In genomic region chr1:118223426-118223825, GRCh38 we compare ENCODE assay signal across 9 cellular contexts. TPM values are rescaled to one million over a fixed set of nuclear protein-coding genes. Genes with fewer than 3 reads are reported as not detected.
DNase-seq lines count a peak whose midpoint lies in the region; ATAC-seq, FAIRE-seq and TF ChIP-seq lines count a peak whose summit lies in the region.
"Had no signal": no experiment of that assay in that cellular context is flagged by ENCODE, and none has a peak within 500 bp of the region (broad histone marks: within the 10 kb centered on the region; RNA-seq: fewer than 3 reads in every experiment).

No MANE protein-coding gene starts in this region.

- CTCF ChIA-PET in BJ (lab: Yijun Ruan, JAX) (interaction anchor here (1.1 to 2.2 kb wide), 5 partner anchors 9 to 785 kb away, joined by 3 to 10 read pairs (median 4); no protein-coding TSS in a partner anchor), HepG2 (lab: Yijun Ruan, JAX; ENCODE audit: low intra/inter-chr PET ratio, low total read pairs) (no interaction called here)

- H3K36me3 ChIP-seq in BJ (ENCODE audit: control insufficient read depth, insufficient read depth, low read length) = no peaks in the 10 kb centered on the region
- H3K36me3 ChIP-seq in HepG2 (replicated peaks in 1 of 2; ENCODE audit: control insufficient read depth in 1 of 2, insufficient read depth in 2 of 2, low read length in 2 of 2) = no peaks in the 10 kb centered on the region
- H3K36me3 ChIP-seq in sigmoid colon = no peaks in the 10 kb centered on the region

- H3K79me2 ChIP-seq in HepG2 (ENCODE audit: insufficient read depth, low read length) = no peaks in the 10 kb centered on the region

- ATAC-seq in HG03025 (IDR thresholded peaks at IDR 0.05; ENCODE audit: low FRiP score, unreplicated experiment) = peak; percentile 53
- peak; percentile 54; the same call in 2 of the 3 replicates for ATAC-seq in HepG2
- ATAC-seq in GM21576 (IDR thresholded peaks at IDR 0.05; ENCODE audit: unreplicated experiment) = no peak

- intact Hi-C loops in HepG2 (cut with micrococcal nuclease; ENCODE audit: unreplicated experiment) (no loop called here), sigmoid colon (cut with DNase I) (no loop called here)

- H3K9me3 ChIP-seq in HepG2 (ENCODE audit: low read length) = no peaks in the 10 kb centered on the region
- no peaks in the 10 kb centered on the region for H3K9me3 ChIP-seq in sigmoid colon

- in situ Hi-C loops in astrocyte of the cerebellum (cut with HindIII; ENCODE audit: low sequenced_read_pairs) (no loop called here), HepG2 (cut with HindIII; ENCODE audit: extremely low pct_ligation_motif_present, low pct_unique_long_range_greater_than_20kb) (no loop called here)

- no peak overlapping the region for H3K4me2 ChIP-seq in HepG2 (ENCODE audit: low read depth, low read length)

- no peak for FAIRE-seq in HepG2 (lab: Jason Lieb, UNC)

- H3K4me3 ChIP-seq in BJ (ENCODE audit: low read depth, low read length) (no peak overlapping the region), astrocyte of the cerebellum (ENCODE audit: low read depth, low read length) (no peak overlapping the region), HepG2 (replicated peaks in 1 of 3; ENCODE audit: insufficient read depth in 1 of 3, low read depth in 2 of 3, low read length in 3 of 3) (no peak overlapping the region), sigmoid colon (no peak overlapping the region)

- H3K27ac ChIP-seq in HepG2 (ENCODE audit: extremely low read length, insufficient read depth, low read length) = no peak overlapping the region
- no peak overlapping the region for H3K27ac ChIP-seq in sigmoid colon

- no peak for TF ChIP-seq EP300 in HepG2 (IDR thresholded peaks at IDR 0.05; ENCODE audit: low read depth in 2 of 2, low read length in 2 of 2)
- no peak for TF ChIP-seq EP300 in HepG2 (CRISPR knock-in tag; IDR thresholded peaks at IDR 0.05; ENCODE audit: borderline replicate concordance)
- TF ChIP-seq EP300 in sigmoid colon (IDR thresholded peaks at IDR 0.05) = no peak

- no CpG with 5 or more reads among the region's 1 CpG for WGBS in HepG2 (ENCODE audit: low lambda C conversion rate)
- WGBS in sigmoid colon, 2 donors = 58% methylated on average over 1 of the region's 1 CpG

- DNase-seq in BJ (ENCODE audit: low read depth) (no peak), astrocyte of the cerebellum (ENCODE audit: low read depth) (no peak), HepG2 (ENCODE audit: low spot score) (peak; percentile 1), mesenteric fat pad (ENCODE audit: low spot score) (no peak), NCI-H2171 (lab: John Stamatoyannopoulos, UW) (no peak), sigmoid colon (no peak)
- DNase-seq: activated CD4-positive, alpha-beta T cell treated with anti-CD3 and anti-CD28 coated beads for 48 hours had no signal

- no peak overlapping the region for H3K9ac ChIP-seq in HepG2 (ENCODE audit: insufficient read depth, low read depth, low read length)

- H2AFZ ChIP-seq in HepG2 (ENCODE audit: low read length) = no peak overlapping the region

- POLR2A ChIA-PET in BJ (lab: Charles Lee) = no interaction called here
- POLR2A ChIA-PET in HepG2 (lab: Yijun Ruan, JAX) = no interaction called here

- H4K20me1 ChIP-seq in HepG2 (ENCODE audit: insufficient read depth, low read length) = no peaks in the 10 kb centered on the region

- TF ChIP-seq POLR2A in HepG2 (IDR thresholded peaks at IDR 0.05; ENCODE audit: insufficient read depth in 1 of 2, low read depth in 2 of 2, low read length in 2 of 2) = no peak
- TF ChIP-seq POLR2A in sigmoid colon (IDR thresholded peaks at IDR 0.05) = no peak

- no peak for TF ChIP-seq RAD21 in HepG2 (CRISPR knock-in tag; IDR thresholded peaks at IDR 0.05)

- TF ChIP-seq CTCF in BJ (IDR thresholded peaks at IDR 0.05; ENCODE audit: insufficient read depth, low read depth, low read length) = peak; percentile 47
- peak; percentile 25 for TF ChIP-seq CTCF in astrocyte of the cerebellum (IDR thresholded peaks at IDR 0.05; ENCODE audit: low read depth, low read length, missing control alignments)
- peak; percentile 26 for TF ChIP-seq CTCF in HepG2 (CRISPR knock-in tag; IDR thresholded peaks at IDR 0.05)
- TF ChIP-seq CTCF in sigmoid colon (IDR thresholded peaks at IDR 0.05) = no peak

- no peaks in the 10 kb centered on the region for H3K27me3 ChIP-seq in BJ (ENCODE audit: control insufficient read depth, insufficient read depth, low read length)
- H3K27me3 ChIP-seq in HepG2 (ENCODE audit: control insufficient read depth in 1 of 2, insufficient read depth in 2 of 2, low read length in 2 of 2) = no peaks in the 10 kb centered on the region
- no peaks in the 10 kb centered on the region for H3K27me3 ChIP-seq in sigmoid colon

- no TSS peak for BruUV-seq in HepG2 (replicated peaks; lab: Mats Ljungman, UMichigan)

- H3K4me1 ChIP-seq in HepG2 (ENCODE audit: insufficient read depth, low read length) = no peaks in the 10 kb centered on the region
- H3K4me1 ChIP-seq in sigmoid colon = no peaks in the 10 kb centered on the region

TF ChIP-seq in HepG2, 621 proteins besides CTCF, POLR2A, EP300 and RAD21:
- TF ChIP-seq STAG1 (CRISPR knock-in tag; IDR thresholded peaks at IDR 0.05) (peak; percentile 46), ZNF329 (CRISPR knock-in tag; IDR thresholded peaks at IDR 0.05; ENCODE audit: low read depth) (no peak), ZNF333 (CRISPR knock-in tag; IDR thresholded peaks at IDR 0.05; ENCODE audit: borderline replicate concordance) (no peak), SMC3 (IDR thresholded peaks at IDR 0.05; ENCODE audit: low read length) (peak; percentile 18; the same call in 1 of the 2 replicates), JUNB (CRISPR knock-in tag; IDR thresholded peaks at IDR 0.05; ENCODE audit: borderline replicate concordance) (no peak)

RNA-seq across cellular contexts. Expression of gene SPAG17, which starts 38.4 kb away (rescaled TPM):
- 0.09 and 0.34 TPM in 2 replicates for polyA plus RNA-seq in BJ (2011; rRNA removed)
- 0.10 and 1.6 TPM in 2 replicates for polyA minus RNA-seq in BJ (2011; rRNA and poly(A)+ RNA removed)
- total RNA-seq in HepG2 (2016; rRNA removed; fragmentation: Illumina TruSeq; extraction: Trizol) = not detected in 2 replicates
- total RNA-seq in HepG2 (2016; cell fraction: cytosol; rRNA removed; fragmentation: Illumina TruSeq; extraction: Trizol; ENCODE audit: low read depth) = not detected in 2 replicates
- total RNA-seq in HepG2 (2016; cell fraction: insoluble cytoplasmic fraction; rRNA removed; fragmentation: Illumina TruSeq; extraction: Trizol) = not detected in 2 replicates
- total RNA-seq in HepG2 (2016; cell fraction: membrane; rRNA removed; fragmentation: Illumina TruSeq; extraction: Trizol) = not detected in 2 replicates
- total RNA-seq in HepG2 (2016; cell fraction: nucleus; rRNA removed; fragmentation: Illumina TruSeq; extraction: Trizol) = not detected in 2 replicates
- polyA plus RNA-seq in HepG2 (2011; rRNA removed) = not detected in 2 replicates
- polyA plus RNA-seq in HepG2 (2011; cell fraction: cytosol; rRNA removed) = not detected in 2 replicates
- not detected in 2 replicates for polyA plus RNA-seq in HepG2 (2011; cell fraction: nucleus; rRNA removed)
- not detected in 2 replicates for polyA plus RNA-seq in HepG2 (2012)
- polyA plus RNA-seq in HepG2 (2016; cell fraction: cytosol; fragmentation: Illumina TruSeq; extraction: Trizol; ENCODE audit: low read depth) = not detected in 2 replicates
- not detected in 2 replicates for polyA plus RNA-seq in HepG2 (2016; cell fraction: insoluble cytoplasmic fraction; fragmentation: Illumina TruSeq; extraction: Trizol; ENCODE audit: low read depth)
- polyA plus RNA-seq in HepG2 (2016; cell fraction: membrane; fragmentation: Illumina TruSeq; extraction: Trizol; ENCODE audit: low read depth) = not detected in 2 replicates
- polyA plus RNA-seq in HepG2 (2016; cell fraction: nucleus; fragmentation: Illumina TruSeq; extraction: Trizol; ENCODE audit: insufficient read depth, low read depth) = not detected in 2 replicates
- polyA minus RNA-seq in HepG2 (2011; rRNA and poly(A)+ RNA removed; ENCODE audit: low replicate concordance) = not detected in 2 replicates
- not detected in 2 replicates for polyA minus RNA-seq in HepG2 (2011; cell fraction: cytosol; rRNA and poly(A)+ RNA removed)
- not detected in 2 replicates for polyA minus RNA-seq in HepG2 (2011; cell fraction: nucleus; rRNA and poly(A)+ RNA removed)
- not detected for total RNA-seq in mesenteric fat pad
- total RNA-seq in sigmoid colon = not detected
- not detected for polyA plus RNA-seq in sigmoid colon

Comparison
In these comparisons a context has a peak if more than half of its experiments do, and no peak if none do; other contexts are left out.
1. CTCF ChIP-seq: peak in BJ (single experiment), astrocyte of the cerebellum (single experiment) and HepG2 (single experiment); none in sigmoid colon (0 of 4).